In the genomic region with DNA sequence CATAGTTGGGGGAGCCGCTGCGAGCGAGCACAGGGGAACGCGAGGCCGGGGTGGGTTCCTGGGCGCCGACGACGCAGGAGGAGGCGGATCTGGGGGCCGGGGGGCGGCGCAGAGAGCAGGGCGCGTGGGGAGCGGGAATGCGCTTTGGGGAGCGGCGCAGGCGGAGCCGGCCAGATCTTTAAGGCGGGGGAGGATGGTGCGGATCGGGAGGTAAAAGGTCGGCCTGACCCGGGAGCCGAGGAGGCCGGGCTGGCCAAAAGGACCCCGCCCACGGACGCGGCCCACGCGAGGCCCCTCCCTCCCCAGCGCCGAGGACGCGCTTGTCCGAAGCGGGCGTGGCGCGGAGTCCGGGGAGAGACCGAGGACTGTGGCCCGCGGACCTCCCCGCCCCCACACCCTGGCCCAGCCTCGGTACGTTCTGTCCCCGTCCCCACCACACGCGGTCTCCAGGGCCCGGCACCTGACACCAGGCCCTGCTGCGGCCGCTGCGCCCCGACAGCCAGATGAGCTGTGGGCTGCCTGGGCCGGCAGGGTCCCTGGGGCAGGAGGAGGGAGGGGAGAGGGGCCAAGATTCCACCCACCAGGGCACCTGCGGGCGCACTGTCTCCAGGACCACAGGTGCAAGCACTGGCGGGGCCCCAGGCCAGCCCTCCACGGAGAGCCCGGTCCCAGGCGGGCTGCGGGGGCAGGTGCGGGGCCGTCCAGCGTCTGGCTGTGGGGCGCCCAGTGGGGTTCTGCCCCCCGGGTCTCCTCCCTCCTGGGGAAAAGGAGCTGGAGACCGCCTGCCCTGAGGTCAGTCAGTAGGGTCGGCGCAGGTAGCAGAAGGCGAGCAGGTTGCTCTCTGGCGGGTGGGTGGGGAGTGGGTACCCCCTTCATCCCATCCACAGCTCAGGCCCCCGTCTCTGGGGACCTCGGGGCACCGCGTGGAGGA, we compare ENCODE assay signal across 8 cellular contexts. TPM values are rescaled to one million over a fixed set of nuclear protein-coding genes. Genes with fewer than 3 reads are reported as not detected.
DNase-seq lines count a peak whose midpoint lies in the region; ATAC-seq, FAIRE-seq and TF ChIP-seq lines count a peak whose summit lies in the region.

No MANE protein-coding gene starts in this region.

- no peak for TF ChIP-seq POLR2A in GM12891 (IDR thresholded peaks at IDR 0.05; ENCODE audit: low read depth, low read length)

- CTCF ChIA-PET in CD8-positive, alpha-beta memory T cell (lab: Charles Lee), result interaction anchor here (0.7 to 1.6 kb wide), 4 partner anchors 9 to 38 kb away, joined by 3 to 5 read pairs (median 3); a partner anchor contains a TSS
- CTCF ChIA-PET in activated CD4-positive, alpha-beta memory T cell treated with anti-CD3 and anti-CD28 coated beads, Interleukin-2, amount 10 ng/mL, durations not matched to agents 7 days and 5 days (lab: Charles Lee), result interaction anchor here (1.0 to 1.7 kb wide), 4 partner anchors 8 to 40 kb away, joined by 3 to 5 read pairs (median 3); a partner anchor contains a TSS

- H3K36me3 ChIP-seq in CD8-positive, alpha-beta memory T cell (ENCODE audit: insufficient read depth, low read length), result no peaks in the 10 kb centered on the region
- no peaks in the 10 kb centered on the region for H3K36me3 ChIP-seq in HUES6 (ENCODE audit: control insufficient read depth, insufficient read depth, low read length)
- H3K36me3 ChIP-seq in esophagus (ENCODE audit: control insufficient read depth in 2 of 2, insufficient read depth in 2 of 2, low read length in 1 of 2), result peaks cover 0 to 3% of the 10 kb centered on the region in 2 donors
- no peaks in the 10 kb centered on the region for H3K36me3 ChIP-seq in muscle layer of colon (ENCODE audit: insufficient read depth, low read length)
- H3K36me3 ChIP-seq in stomach smooth muscle (ENCODE audit: control insufficient read depth in 2 of 2, insufficient read depth in 2 of 2, low read length in 2 of 2), result no peaks in the 10 kb centered on the region

- ATAC-seq in GM21360 (IDR thresholded peaks at IDR 0.05; ENCODE audit: unreplicated experiment), result peak; percentile 18

- peaks cover 0 to 2% (median 0%) of the 10 kb centered on the region in 5 donors for H3K9me3 Mint-ChIP-seq in CD8-positive, alpha-beta memory T cell
- no peaks in the 10 kb centered on the region for H3K9me3 Mint-ChIP-seq in activated CD4-positive, alpha-beta memory T cell treated with anti-CD3 and anti-CD28 coated beads, Interleukin-2, amount 10 ng/mL, durations not matched to agents 7 days and 5 days

- no peak for FAIRE-seq in GM12891 (lab: Jason Lieb, UNC)

- H3K27ac ChIP-seq in CD8-positive, alpha-beta memory T cell (ENCODE audit: low read depth, low read length), result peak overlapping the region; percentile 47
- H3K27ac ChIP-seq in HUES6 (ENCODE audit: low read depth, low read length) (no peak overlapping the region), esophagus (ENCODE audit: low read depth in 2 of 2, low read length in 1 of 2) (peak overlapping the region; percentile 80 to 90), muscle layer of colon (ENCODE audit: low read depth, low read length) (peak overlapping the region; percentile 68), stomach smooth muscle (ENCODE audit: low read length) (no peak overlapping the region)

- peaks cover 18 to 36% (median 20%) of the 10 kb centered on the region in 3 donors for H3K4me1 Mint-ChIP-seq in CD8-positive, alpha-beta memory T cell
- H3K4me1 Mint-ChIP-seq in activated CD4-positive, alpha-beta memory T cell treated with anti-CD3 and anti-CD28 coated beads, Interleukin-2, amount 10 ng/mL, durations not matched to agents 7 days and 5 days, result peaks cover 29% of the 10 kb centered on the region

- peak overlapping the region; percentile 18 to 100 (median 98) for H3K27ac Mint-ChIP-seq in CD8-positive, alpha-beta memory T cell
- H3K27ac Mint-ChIP-seq in activated CD4-positive, alpha-beta memory T cell treated with anti-CD3 and anti-CD28 coated beads, Interleukin-2, amount 10 ng/mL, durations not matched to agents 7 days and 5 days, result peak overlapping the region; percentile 90

- DNase-seq in CD8-positive, alpha-beta memory T cell, result peak in 1 of 5 donors; percentile 60
- no peak for DNase-seq in activated CD4-positive, alpha-beta memory T cell treated with anti-CD3 and anti-CD28 coated beads, Interleukin-2, amount 10 ng/mL, durations not matched to agents 7 days and 5 days
- DNase-seq in GM12891 (ENCODE audit: insufficient read length, low spot score), result no peak

- H3K27me3 Mint-ChIP-seq in CD8-positive, alpha-beta memory T cell, result peaks cover 0 to 4% of the 10 kb centered on the region in 2 donors
- H3K27me3 Mint-ChIP-seq in activated CD4-positive, alpha-beta memory T cell treated with anti-CD3 and anti-CD28 coated beads, Interleukin-2, amount 10 ng/mL, durations not matched to agents 7 days and 5 days, result no peaks in the 10 kb centered on the region

- peaks cover 33% of the 10 kb centered on the region for H3K4me1 ChIP-seq in CD8-positive, alpha-beta memory T cell (ENCODE audit: insufficient read depth, low read length)
- H3K4me1 ChIP-seq in HUES6 (ENCODE audit: control insufficient read depth, insufficient read depth, low read length) (peaks cover 11% of the 10 kb centered on the region), esophagus (ENCODE audit: control insufficient read depth in 2 of 2, insufficient read depth in 2 of 2, low read length in 1 of 2) (peaks cover 0 to 36% of the 10 kb centered on the region in 2 donors), muscle layer of colon (ENCODE audit: insufficient read depth, low read length) (peaks cover 13% of the 10 kb centered on the region), stomach smooth muscle (ENCODE audit: control insufficient read depth, insufficient read depth, low read length) (peaks cover 35% of the 10 kb centered on the region)

- no peaks in the 10 kb centered on the region for H3K27me3 ChIP-seq in CD8-positive, alpha-beta memory T cell (ENCODE audit: insufficient read depth, low read length, poor library complexity, severe bottlenecking)
- H3K27me3 ChIP-seq in HUES6 (ENCODE audit: control insufficient read depth, insufficient read depth, low read length) (peaks cover 32% of the 10 kb centered on the region), esophagus (ENCODE audit: control insufficient read depth in 1 of 2, insufficient read depth in 2 of 2, low read length in 2 of 2) (no peaks in the 10 kb centered on the region), muscle layer of colon (ENCODE audit: control insufficient read depth in 1 of 2, insufficient read depth in 2 of 2, low read length in 2 of 2) (peaks cover 0 to 9% of the 10 kb centered on the region in 2 donors), stomach smooth muscle (ENCODE audit: control insufficient read depth in 1 of 2, insufficient read depth in 2 of 2, low read length in 2 of 2) (no peaks in the 10 kb centered on the region)

- H3K9me3 ChIP-seq in CD8-positive, alpha-beta memory T cell (ENCODE audit: low read length), result no peaks in the 10 kb centered on the region
- H3K9me3 ChIP-seq in HUES6 (ENCODE audit: control insufficient read depth, insufficient read depth, low read depth, low read length), result no peaks in the 10 kb centered on the region
- no peaks in the 10 kb centered on the region for H3K9me3 ChIP-seq in esophagus (ENCODE audit: control insufficient read depth in 2 of 2, insufficient read depth in 1 of 2, low read depth in 1 of 2, low read length in 1 of 2)
- H3K9me3 ChIP-seq in muscle layer of colon (ENCODE audit: low read length), result no peaks in the 10 kb centered on the region
- H3K9me3 ChIP-seq in stomach smooth muscle (ENCODE audit: control insufficient read depth in 2 of 2, low read length in 2 of 2), result no peaks in the 10 kb centered on the region

- WGBS in esophagus, 2 donors, result 4 to 9% methylated on average over 49 to 81 of the region's 81 CpGs

- POLR2A ChIA-PET in CD8-positive, alpha-beta memory T cell (lab: Charles Lee), result interaction anchor here (0.6 to 3.0 kb wide), 3 partner anchors 10 to 35 kb away, joined by 3 to 30 read pairs (median 5); a partner anchor contains a TSS
- POLR2A ChIA-PET in activated CD4-positive, alpha-beta memory T cell treated with anti-CD3 and anti-CD28 coated beads, Interleukin-2, amount 10 ng/mL, durations not matched to agents 7 days and 5 days (lab: Charles Lee), result interaction anchor here (0.8 to 4.1 kb wide), 12 partner anchors 10 to 555 kb away, joined by 3 to 51 read pairs (median 4); a partner anchor contains a TSS

- H3K36me3 Mint-ChIP-seq in CD8-positive, alpha-beta memory T cell, result peaks cover 0 to 2% (median 0%) of the 10 kb centered on the region in 3 donors
- no peaks in the 10 kb centered on the region for H3K36me3 Mint-ChIP-seq in activated CD4-positive, alpha-beta memory T cell treated with anti-CD3 and anti-CD28 coated beads, Interleukin-2, amount 10 ng/mL, durations not matched to agents 7 days and 5 days (ENCODE audit: low read depth)

- peak overlapping the region; percentile 46 for H3K9ac ChIP-seq in HUES6 (ENCODE audit: low read length)
- no peak overlapping the region for H3K9ac ChIP-seq in muscle layer of colon (ENCODE audit: low read length)
- peak overlapping the region; percentile 21 to 44 for H3K9ac ChIP-seq in stomach smooth muscle (ENCODE audit: low read length in 2 of 2)

- H3K4me3 Mint-ChIP-seq in CD8-positive, alpha-beta memory T cell, result peak overlapping the region; percentile 80 to 91 (median 84)
- H3K4me3 Mint-ChIP-seq in activated CD4-positive, alpha-beta memory T cell treated with anti-CD3 and anti-CD28 coated beads, Interleukin-2, amount 10 ng/mL, durations not matched to agents 7 days and 5 days, result peak overlapping the region; percentile 79

- peak overlapping the region; percentile 63 for H3K4me3 ChIP-seq in CD8-positive, alpha-beta memory T cell (ENCODE audit: low read length)
- H3K4me3 ChIP-seq in HUES6 (ENCODE audit: low read depth, low read length), result peak overlapping the region; percentile 57
- peak overlapping the region; percentile 46 to 49 for H3K4me3 ChIP-seq in esophagus (ENCODE audit: low read depth in 1 of 2, low read length in 2 of 2)
- H3K4me3 ChIP-seq in muscle layer of colon (ENCODE audit: low read depth in 1 of 2, low read length in 2 of 2), result peak overlapping the region; percentile 31 to 35
- peak overlapping the region; percentile 52 to 71 for H3K4me3 ChIP-seq in stomach smooth muscle (ENCODE audit: low read length in 2 of 2)

RNA-seq across cellular contexts. Expression of a gene that starts 10.9 kb away (rescaled TPM):
- total RNA-seq in CD8-positive, alpha-beta memory T cell, result 100 to 1,000 TPM; 202 to 227 TPM
- 39.3 TPM for polyA plus RNA-seq in CD8-positive, alpha-beta memory T cell
- 10 to 100 TPM; 60.1 to 62.3 TPM for total RNA-seq in activated CD4-positive, alpha-beta memory T cell treated with anti-CD3 and anti-CD28 coated beads, Interleukin-2, amount 10 ng/mL, durations not matched to agents 7 days and 5 days
- 10 to 100 TPM; 33.8 to 43.4 TPM for polyA plus RNA-seq in esophagus
- polyA plus RNA-seq in GM12891 (2012; ENCODE audit: low read depth, missing spikeins), result 34.2 TPM

RNA-seq across cellular contexts. Expression of a gene that starts 41.1 kb away (rescaled TPM):
- under 1 TPM; 0.20 to 0.29 TPM for total RNA-seq in CD8-positive, alpha-beta memory T cell
- not detected for polyA plus RNA-seq in CD8-positive, alpha-beta memory T cell
- not detected for total RNA-seq in activated CD4-positive, alpha-beta memory T cell treated with anti-CD3 and anti-CD28 coated beads, Interleukin-2, amount 10 ng/mL, durations not matched to agents 7 days and 5 days
- polyA plus RNA-seq in esophagus, result not detected
- 0.05 TPM for polyA plus RNA-seq in GM12891 (2012; ENCODE audit: low read depth, missing spikeins)

RNA-seq across cellular contexts. Expression of a gene that starts 53.1 kb away (rescaled TPM):
- total RNA-seq in CD8-positive, alpha-beta memory T cell, result 10 to 100 TPM; 49.4 to 50.7 TPM
- polyA plus RNA-seq in CD8-positive, alpha-beta memory T cell, result 53.2 TPM
- 10 to 100 TPM; 50.0 to 51.2 TPM for total RNA-seq in activated CD4-positive, alpha-beta memory T cell treated with anti-CD3 and anti-CD28 coated beads, Interleukin-2, amount 10 ng/mL, durations not matched to agents 7 days and 5 days
- 10 to 100 TPM; 16.1 to 31.2 TPM for polyA plus RNA-seq in esophagus
- 35.8 TPM for polyA plus RNA-seq in GM12891 (2012; ENCODE audit: low read depth, missing spikeins)

RNA-seq across cellular contexts. Expression of a gene that starts 53.3 kb away (rescaled TPM):
- 10 to 100 TPM; 21.0 TPM for total RNA-seq in CD8-positive, alpha-beta memory T cell
- 21.8 TPM for polyA plus RNA-seq in CD8-positive, alpha-beta memory T cell
- 10 to 100 TPM; 14.7 to 20.6 TPM for total RNA-seq in activated CD4-positive, alpha-beta memory T cell treated with anti-CD3 and anti-CD28 coated beads, Interleukin-2, amount 10 ng/mL, durations not matched to agents 7 days and 5 days
- polyA plus RNA-seq in esophagus, result 1 to 10 TPM; 8.6 TPM
- 13.5 TPM for polyA plus RNA-seq in GM12891 (2012; ENCODE audit: low read depth, missing spikeins)

Comparison
In these comparisons a context has a peak if more than half of its experiments do, and no peak if none do; other contexts are left out.
1. H3K27ac ChIP-seq: peak in CD8-positive, alpha-beta memory T cell (single experiment), esophagus (2 of 2) and muscle layer of colon (single experiment); none in HUES6 (single experiment) and stomach smooth muscle (single experiment).
2. Peak in every context shown above with its lines, with median percentiles within 50 percentile points of each other: H3K4me3 ChIP-seq.